Comparison of ENCODE assay signal across 1 cellular context in genomic region chr4:16001484-16001858, GRCh38.
A peak's percentile ranks its signal among the peaks of the same experiment; 100 is the strongest.
TF ChIP-seq lines count a peak whose summit lies in the region.

No MANE protein-coding gene starts in this region.

TF ChIP-seq in SK-N-SH, 30 proteins besides CTCF, POLR2A, EP300 and RAD21 (continued from another document):
- TF ChIP-seq FOSL2 (IDR thresholded peaks at IDR 0.05; ENCODE audit: borderline replicate concordance, low read depth) (no peak), ELF1 (IDR thresholded peaks at IDR 0.05) (no peak), NRF1 (IDR thresholded peaks at IDR 0.05; ENCODE audit: low read depth, low read length) (no peak), USF2 (IDR thresholded peaks at IDR 0.05; ENCODE audit: borderline replicate concordance, low read depth, low read length) (no peak), GABPA (IDR thresholded peaks at IDR 0.05; ENCODE audit: low read depth) (no peak), RCOR1 (IDR thresholded peaks at IDR 0.05; ENCODE audit: low read length) (peak; percentile 40; the same call in 1 of the 2 replicates), CHD2 (IDR thresholded peaks at IDR 0.05; ENCODE audit: low read length, partially characterized antibody) (no peak), SMC3 (IDR thresholded peaks at IDR 0.05; ENCODE audit: low read depth, low read length) (peak; percentile 92), YY1 (IDR thresholded peaks at IDR 0.05; ENCODE audit: low read depth) (no peak), TCF12 (IDR thresholded peaks at IDR 0.05) (no peak), JUND (IDR thresholded peaks at IDR 0.05) (no peak), USF1 (IDR thresholded peaks at IDR 0.05; ENCODE audit: borderline replicate concordance, low read depth) (no peak), SIN3A (IDR thresholded peaks at IDR 0.05; ENCODE audit: borderline replicate concordance, low read depth, low read length) (no peak)
- TF ChIP-seq, protein P1, sequence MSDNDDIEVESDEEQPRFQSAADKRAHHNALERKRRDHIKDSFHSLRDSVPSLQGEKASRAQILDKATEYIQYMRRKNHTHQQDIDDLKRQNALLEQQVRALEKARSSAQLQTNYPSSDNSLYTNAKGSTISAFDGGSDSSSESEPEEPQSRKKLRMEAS (IDR thresholded peaks at IDR 0.05; ENCODE audit: low read depth): no peak
